ENCODE assay signal across 10 cellular contexts in genomic region chr6:73581293-73581692, GRCh38.
DNase-seq lines count a peak whose midpoint lies in the region; ATAC-seq and TF ChIP-seq lines count a peak whose summit lies in the region.
"Had no signal": no experiment of that assay in that cellular context is flagged by ENCODE, and none has a peak within 500 bp of the region (broad histone marks: within the 10 kb centered on the region; RNA-seq: fewer than 3 reads in every experiment).

No MANE protein-coding gene starts in this region.

- no peak for ATAC-seq in thoracic aorta (ENCODE audit: insufficient number of reproducible peaks, low FRiP score, low read depth)
- no peak for ATAC-seq in GM21737 (IDR thresholded peaks at IDR 0.05; ENCODE audit: unreplicated experiment)

- no peak overlapping the region for H3K4ac ChIP-seq in mesendoderm (ENCODE audit: low read depth, low read length)

- H3K27ac ChIP-seq in brain microvascular endothelial cell (peak overlapping the region; percentile 93), mesendoderm (ENCODE audit: low read depth, low read length) (no peak overlapping the region), thoracic aorta (peak overlapping the region; percentile 88 to 93)

- H3K4me2 ChIP-seq in mesendoderm (ENCODE audit: low read length) = no peak overlapping the region

- H4K5ac ChIP-seq in mesendoderm (ENCODE audit: low read length) = no peak overlapping the region

- H3K27me3 ChIP-seq in brain microvascular endothelial cell (replicated peaks) (no peaks in the 10 kb centered on the region), mesendoderm (ENCODE audit: insufficient read depth, low read length, poor library complexity) (no peaks in the 10 kb centered on the region), thoracic aorta (replicated peaks; ENCODE audit: insufficient read depth) (no peaks in the 10 kb centered on the region)

- H2BK120ac ChIP-seq in mesendoderm (ENCODE audit: low read depth, low read length) = peak overlapping the region; percentile 93

- no peak overlapping the region for H3K4me3 ChIP-seq in brain microvascular endothelial cell (ENCODE audit: low read depth, low read length)
- H3K4me3 ChIP-seq in mesendoderm (ENCODE audit: low read length) = no peak overlapping the region
- H3K4me3 ChIP-seq in thoracic aorta = peak overlapping the region; percentile 67

- no peak overlapping the region for H4K8ac ChIP-seq in mesendoderm (ENCODE audit: low read depth, low read length)

- H3K9ac ChIP-seq in mesendoderm (ENCODE audit: low read length) = no peak overlapping the region

- H3K36me3 Mint-ChIP-seq in T-helper 1 cell treated with Interleukin-12 subunit alpha and Interleukin-12 subunit beta and Interleukin-4 antibody, amounts not matched to agents 30 μg/mL and 1 μg/mL, for 36 hours (ENCODE audit: low read depth) = no peaks in the 10 kb centered on the region

- H2AK5ac ChIP-seq in mesendoderm (ENCODE audit: low read length) = no peak overlapping the region

- TF ChIP-seq CTCF in brain microvascular endothelial cell (IDR thresholded peaks at IDR 0.05; ENCODE audit: low read depth, low read length, missing control alignments) (no peak), thoracic aorta (IDR thresholded peaks at IDR 0.05) (no peak)

- no peaks in the 10 kb centered on the region for H3K9me3 ChIP-seq in thoracic aorta

- H3K36me3 ChIP-seq in brain microvascular endothelial cell (replicated peaks) (no peaks in the 10 kb centered on the region), mesendoderm (ENCODE audit: control insufficient read depth, insufficient read depth, low read length) (no peaks in the 10 kb centered on the region), thoracic aorta (no peaks in the 10 kb centered on the region)

- H3K4me3 Mint-ChIP-seq in T-helper 1 cell treated with Interleukin-12 subunit alpha and Interleukin-12 subunit beta and Interleukin-4 antibody, amounts not matched to agents 30 μg/mL and 1 μg/mL, for 36 hours = no peak overlapping the region

- H2BK5ac ChIP-seq in mesendoderm (ENCODE audit: low read length) = peak overlapping the region; percentile 36

- DNase-seq in T-helper 1 cell (no peak), brain microvascular endothelial cell (no peak), mesendoderm (no peak), thoracic aorta (ENCODE audit: low spot score) (no peak)
- no peak for DNase-seq in effector CD8-positive, alpha-beta T cell (lab: John Stamatoyannopoulos, UW)
- no peak for DNase-seq in stimulated activated CD4-positive, alpha-beta T cell treated with anti-CD3 and anti-CD28 coated beads, Interleukin-4, amount 100 ng/mL, for 1 hour
- DNase-seq: 8988T, NCI-H526 treated with DMSO at 0.1 percent for 48 hours had no signal

- H3K4me1 ChIP-seq in mesendoderm (ENCODE audit: control insufficient read depth, low read depth, low read length) (peaks cover 11% of the 10 kb centered on the region), thoracic aorta (ENCODE audit: control insufficient read depth in 1 of 2, low read depth in 2 of 2) (peaks cover 26 to 33% of the 10 kb centered on the region in 2 donors)

- H3K79me2 ChIP-seq in mesendoderm (ENCODE audit: control insufficient read depth, insufficient read depth, low read length) = no peaks in the 10 kb centered on the region

- in situ Hi-C loops in brain microvascular endothelial cell (cut with HindIII; ENCODE audit: low pct_ligation_motif_present, low sequenced_read_pairs) = no loop called here

- H3K56ac ChIP-seq in mesendoderm (ENCODE audit: low read length) = no peak overlapping the region

- H3K4me1 Mint-ChIP-seq in T-helper 1 cell treated with Interleukin-12 subunit alpha and Interleukin-12 subunit beta and Interleukin-4 antibody, amounts not matched to agents 30 μg/mL and 1 μg/mL, for 36 hours (ENCODE audit: low read depth) = peaks cover 19% of the 10 kb centered on the region

- H3K23ac ChIP-seq in mesendoderm (ENCODE audit: low read length) = no peak overlapping the region

- peak overlapping the region; percentile 98 for H2BK15ac ChIP-seq in mesendoderm (replicated peaks; ENCODE audit: low read depth)

- H3K27me3 Mint-ChIP-seq in T-helper 1 cell treated with Interleukin-12 subunit alpha and Interleukin-12 subunit beta and Interleukin-4 antibody, amounts not matched to agents 30 μg/mL and 1 μg/mL, for 36 hours (ENCODE audit: low read depth) = no peaks in the 10 kb centered on the region

- peak overlapping the region; percentile 96 for H3K18ac ChIP-seq in mesendoderm (ENCODE audit: low read length)

- no peaks in the 10 kb centered on the region for H3K79me1 ChIP-seq in mesendoderm (ENCODE audit: low read length)

- no CpG with 5 or more reads among the region's 2 CpGs for WGBS in mesendoderm (ENCODE audit: extremely low coverage, insufficient coverage, low lambda C conversion rate)

- H3K9me3 Mint-ChIP-seq in T-helper 1 cell treated with Interleukin-12 subunit alpha and Interleukin-12 subunit beta and Interleukin-4 antibody, amounts not matched to agents 30 μg/mL and 1 μg/mL, for 36 hours = peaks cover 3% of the 10 kb centered on the region

- H3K27ac Mint-ChIP-seq in T-helper 1 cell treated with Interleukin-12 subunit alpha and Interleukin-12 subunit beta and Interleukin-4 antibody, amounts not matched to agents 30 μg/mL and 1 μg/mL, for 36 hours = peak overlapping the region; percentile 21
